ENCODE assay signal across 29 cellular contexts in genomic region chr15:43229977-43230376, GRCh38. TPM values are rescaled to one million over a fixed set of nuclear protein-coding genes. Genes with fewer than 3 reads are reported as not detected.
DNase-seq lines count a peak whose midpoint lies in the region; ATAC-seq lines count a peak whose summit lies in the region.
"Had no signal": no experiment of that assay in that cellular context is flagged by ENCODE, and none has a peak within 500 bp of the region (broad histone marks: within the 10 kb centered on the region; RNA-seq: fewer than 3 reads in every experiment).

No MANE protein-coding gene starts in this region.

- no peak overlapping the region for H3K27ac ChIP-seq in caudate nucleus (ENCODE audit: low read depth, low read length)
- H3K27ac ChIP-seq in right cardiac atrium (ENCODE audit: low read length) = no peak overlapping the region
- H3K27ac ChIP-seq: BLaER1, ovary, Peyer's patch, right lobe of liver had no signal

- DNase-seq in COLO829 (ENCODE audit: low spot score) (peak; percentile 37), caudate nucleus (lab: John Stamatoyannopoulos, UW) (peak in 36 of 61 donors; percentile 2 to 73 (median 18)), right cardiac atrium (peak in 1 of 3 donors; percentile 55), sciatic nerve (ENCODE audit: low spot score) (no peak), SIG-M5 treated with dmso at 0.1 percent for 504 hours (lab: John Stamatoyannopoulos, UW; ENCODE audit: unreplicated experiment) (no peak), NCI-H2171 (lab: John Stamatoyannopoulos, UW) (no peak)
- no peak for DNase-seq in stimulated activated CD8-positive, alpha-beta memory T cell treated with anti-CD3 and anti-CD28 coated beads, Interleukin-4, amount 100 ng/mL, for 48 hours
- DNase-seq: ACHN; activated CD4-positive, alpha-beta T cell treated with anti-CD3 and anti-CD28 coated beads for 36 hours; activated gamma-delta T cell treated with Interleukin-2 at 50 U/mL for 16 hours; activated T-cell treated with anti-CD3 and anti-CD28 coated beads, Interleukin-2, amount 50 U/mL, for 1 hour; dermis blood vessel endothelial cell; DND-41; H7; NCI-H1694; NCI-H526 treated with DMSO at 0.1 percent for 48 hours; ovary; Peyer's patch; right lobe of liver; stimulated activated CD4-positive, alpha-beta T cell treated with anti-CD3 and anti-CD28 coated beads, Interleukin-4, amount 100 ng/mL, for 4 hours; T-helper 2 cell; upper lobe of left lung had no signal

- peak; percentile 64 to 68 for ATAC-seq in right cardiac atrium
- ATAC-seq in sciatic nerve = peak; percentile 42
- ATAC-seq in HG03045 (IDR thresholded peaks at IDR 0.05; ENCODE audit: unreplicated experiment) = no peak
- ATAC-seq: activated CD4-positive, alpha-beta T cell treated with anti-CD3 and anti-CD28 coated beads for 36 hours; GM12878; left lobe of liver; right lobe of liver had no signal

- no peak overlapping the region for H3K4me3 ChIP-seq in right cardiac atrium (ENCODE audit: low read length)
- H3K4me3 ChIP-seq: BLaER1, GM12878, ovary, Peyer's patch, right lobe of liver, upper lobe of left lung had no signal

- no peaks in the 10 kb centered on the region for H3K27me3 ChIP-seq in right cardiac atrium (ENCODE audit: control insufficient read depth, insufficient read depth)
- H3K27me3 ChIP-seq: BLaER1, ovary, Peyer's patch, right lobe of liver, upper lobe of left lung had no signal

- no peaks in the 10 kb centered on the region for H3K9me3 ChIP-seq in right cardiac atrium (ENCODE audit: control insufficient read depth, low read length)
- H3K9me3 ChIP-seq: ovary, Peyer's patch, right lobe of liver, upper lobe of left lung had no signal

- intact Hi-C loops in right cardiac atrium (cut with DNase I) = loop anchor here in 1 of 4 donors (5.0 kb wide), 1 partner anchor 57 kb away; no protein-coding TSS in a partner anchor
- intact Hi-C loops in sciatic nerve (cut with DNase I) = no loop called here

- 60% methylated on average over 5 of the region's 5 CpGs for WGBS in right cardiac atrium

- no peaks in the 10 kb centered on the region for H3K4me1 ChIP-seq in right cardiac atrium (ENCODE audit: control insufficient read depth, insufficient read depth, low read length)
- H3K4me1 ChIP-seq: Peyer's patch, right lobe of liver, upper lobe of left lung had no signal

RNA-seq across cellular contexts. Expression of gene EPB42, which starts 9.2 kb away (rescaled TPM):
- total RNA-seq in right cardiac atrium (not detected), sciatic nerve (4.5 TPM)
- not detected for polyA plus RNA-seq in right cardiac atrium
- total RNA-seq: activated CD4-positive, alpha-beta T cell treated with anti-CD3 and anti-CD28 coated beads for 36 hours; dermis blood vessel endothelial cell; fibroblast of lung; GM12878; H7; LHCN-M2; Peyer's patch had no signal
- polyA plus RNA-seq: fibroblast of lung, GM12878, ovary had no signal

RNA-seq across cellular contexts. Expression of gene TGM5, which starts 36.8 kb away (rescaled TPM):
- total RNA-seq in right cardiac atrium = not detected
- polyA plus RNA-seq in right cardiac atrium = 0.02 TPM
- not detected for total RNA-seq in sciatic nerve
- total RNA-seq: activated CD4-positive, alpha-beta T cell treated with anti-CD3 and anti-CD28 coated beads for 36 hours; dermis blood vessel endothelial cell; H7; left lobe of liver; LHCN-M2; mononuclear cell; ovary; Peyer's patch; right lobe of liver had no signal
- polyA plus RNA-seq: ovary had no signal

RNA-seq across cellular contexts. Expression of gene CCNDBP1, which starts 44.8 kb away (rescaled TPM):
- total RNA-seq in right cardiac atrium = 10 to 100 TPM; 41.4 to 55.6 (median 53.7) TPM
- polyA plus RNA-seq in right cardiac atrium = 45.7 TPM
- 68.6 TPM for total RNA-seq in sciatic nerve

Comparison
In these comparisons a context has a peak if more than half of its experiments do, and no peak if none do; other contexts are left out.
1. DNase-seq: peak in COLO829 (single experiment) and caudate nucleus (36 of 61); none in sciatic nerve (single experiment), stimulated activated CD8-positive, alpha-beta memory T cell treated with anti-CD3 and anti-CD28 coated beads, Interleukin-4, amount 100 ng/mL, for 48 hours (single experiment), SIG-M5 treated with dmso at 0.1 percent for 504 hours (single experiment) and NCI-H2171 (single experiment).